In the genomic region with DNA sequence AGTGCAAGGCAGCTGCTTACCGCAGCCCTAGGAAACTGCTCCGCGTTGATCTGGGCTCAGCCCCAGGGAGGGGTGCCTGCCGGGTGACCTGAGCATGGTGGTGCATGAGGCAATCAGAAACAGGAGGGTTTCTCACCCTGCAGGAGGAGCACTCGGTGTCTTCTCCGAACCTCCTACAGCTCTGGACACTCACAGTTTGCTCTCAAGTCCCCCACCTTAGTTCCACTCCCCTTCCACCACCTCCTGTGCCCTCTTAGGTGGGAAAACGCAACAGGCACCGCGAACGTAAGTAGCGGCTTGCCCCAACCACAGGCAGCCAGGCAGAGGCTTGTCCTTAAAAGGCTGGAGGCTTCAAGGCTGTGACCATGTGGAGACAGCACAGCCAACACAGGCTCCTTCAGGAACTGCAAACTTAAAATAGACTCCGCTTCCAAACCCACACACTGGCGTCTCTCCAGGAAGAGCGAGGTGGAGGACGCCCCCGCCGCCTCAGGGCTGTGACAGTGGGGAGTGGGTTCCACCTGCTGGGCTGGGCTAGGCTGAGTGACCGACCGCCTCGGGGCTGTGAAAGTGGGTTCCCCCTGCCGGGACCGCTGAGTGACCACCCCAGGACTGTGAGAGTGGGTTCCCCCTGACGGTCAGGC, we compare ENCODE assay signal across 12 cellular contexts.
A peak's percentile ranks its signal among the peaks of the same experiment; 100 is the strongest.
DNase-seq lines count a peak whose midpoint lies in the region; ATAC-seq and TF ChIP-seq lines count a peak whose summit lies in the region.
"Had no signal": no experiment of that assay in that cellular context is flagged by ENCODE, and none has a peak within 500 bp of the region (broad histone marks: within the 10 kb centered on the region; RNA-seq: fewer than 3 reads in every experiment).

No MANE protein-coding gene starts in this region.

- no peak overlapping the region for H3K27ac Mint-ChIP-seq in endodermal cell
- H3K27ac Mint-ChIP-seq: activated CD8-positive, alpha-beta T cell treated with anti-CD3 and anti-CD28 coated beads, Interleukin-2, amount 10 ng/mL, durations not matched to agents 7 days and 5 days; activated naive CD8-positive, alpha-beta T cell had no signal

- no peak overlapping the region for H3K4me2 ChIP-seq in DND-41 (ENCODE audit: insufficient read depth, low read length)

- TF ChIP-seq CTCF in DND-41 (IDR thresholded peaks at IDR 0.05; ENCODE audit: borderline replicate concordance, extremely low read depth, low read length, poor library complexity, severe bottlenecking) (no peak), endodermal cell (conservative IDR thresholded peaks at IDR 0.05) (no peak)

- 21% methylated on average over 23 of the region's 23 CpGs for WGBS in right cardiac atrium
- WGBS in endodermal cell (ENCODE audit: insufficient coverage in 1 of 2, insufficient read length in 1 of 2), 2 experiments, result 92 to 97% methylated on average over 7 to 23 of the region's 23 CpGs

- peaks cover 25% of the 10 kb centered on the region for H3K36me3 Mint-ChIP-seq in endodermal cell (ENCODE audit: low read depth)

- H4K20me1 ChIP-seq in DND-41 (ENCODE audit: insufficient read depth, low read length), result no peaks in the 10 kb centered on the region

- H3K79me2 ChIP-seq in DND-41 (ENCODE audit: insufficient read depth, low read length), result no peaks in the 10 kb centered on the region

- no peak for DNase-seq in DND-41
- DNase-seq in brain pericyte (ENCODE audit: low read depth, low spot score), result peak; percentile 53
- DNase-seq in right cardiac atrium, result peak; percentile 53 to 68 (median 62)
- no peak for DNase-seq in endodermal cell
- DNase-seq: activated CD8-positive, alpha-beta T cell treated with anti-CD3 and anti-CD28 coated beads, Interleukin-2, amount 10 ng/mL, durations not matched to agents 7 days and 5 days; NCI-H146 had no signal

- H3K27me3 ChIP-seq in DND-41 (ENCODE audit: insufficient read depth, low read length, poor library complexity), result no peaks in the 10 kb centered on the region
- no peaks in the 10 kb centered on the region for H3K27me3 ChIP-seq in right cardiac atrium (ENCODE audit: control insufficient read depth, insufficient read depth)
- H3K27me3 ChIP-seq in rectal smooth muscle tissue (ENCODE audit: control insufficient read depth, insufficient read depth, low read length), result no peaks in the 10 kb centered on the region
- no peaks in the 10 kb centered on the region for H3K27me3 ChIP-seq in endodermal cell (ENCODE audit: control insufficient read depth, insufficient read depth, low read length, poor library complexity, severe bottlenecking)

- intact Hi-C loops in right cardiac atrium (cut with DNase I), result loop anchor here in 1 of 4 donors (10.0 kb wide), 1 partner anchor 729 kb away; no protein-coding TSS in a partner anchor

- H3K4me1 Mint-ChIP-seq in endodermal cell, result no peaks in the 10 kb centered on the region

- H3K4me1 ChIP-seq in DND-41 (ENCODE audit: insufficient read depth, low read length), result no peaks in the 10 kb centered on the region
- peaks cover 3% of the 10 kb centered on the region for H3K4me1 ChIP-seq in right cardiac atrium (ENCODE audit: control insufficient read depth, insufficient read depth, low read length)
- peaks cover 35% of the 10 kb centered on the region for H3K4me1 ChIP-seq in rectal smooth muscle tissue (ENCODE audit: control insufficient read depth, insufficient read depth, low read length)
- no peaks in the 10 kb centered on the region for H3K4me1 ChIP-seq in endodermal cell (ENCODE audit: control insufficient read depth, insufficient read depth, low read length)

- peak overlapping the region; percentile 39 for H3K27ac ChIP-seq in DND-41 (ENCODE audit: low read length)
- H3K27ac ChIP-seq in right cardiac atrium (ENCODE audit: low read length), result no peak overlapping the region
- H3K27ac ChIP-seq in rectal smooth muscle tissue (ENCODE audit: low read depth, low read length), result peak overlapping the region; percentile 83
- no peak overlapping the region for H3K27ac ChIP-seq in endodermal cell (ENCODE audit: low read depth, low read length)

- H3K9me3 ChIP-seq in DND-41 (ENCODE audit: insufficient read depth, low read length, severe bottlenecking) (no peaks in the 10 kb centered on the region), right cardiac atrium (ENCODE audit: control insufficient read depth, low read length) (no peaks in the 10 kb centered on the region), endodermal cell (ENCODE audit: control insufficient read depth, low read length) (no peaks in the 10 kb centered on the region)

- H3K36me3 ChIP-seq in DND-41 (ENCODE audit: insufficient read depth, low read length) (peaks cover 18% of the 10 kb centered on the region), rectal smooth muscle tissue (ENCODE audit: control insufficient read depth, insufficient read depth, low read length) (no peaks in the 10 kb centered on the region), endodermal cell (ENCODE audit: control insufficient read depth, insufficient read depth, low read length) (peaks cover 3% of the 10 kb centered on the region)

- no peak overlapping the region for H3K4me3 Mint-ChIP-seq in endodermal cell
- H3K4me3 Mint-ChIP-seq: activated CD8-positive, alpha-beta T cell treated with anti-CD3 and anti-CD28 coated beads, Interleukin-2, amount 10 ng/mL, durations not matched to agents 7 days and 5 days; activated naive CD8-positive, alpha-beta T cell had no signal

- no peak overlapping the region for H2AFZ ChIP-seq in DND-41 (ENCODE audit: low read depth, low read length)

- ATAC-seq in DND-41 (ENCODE audit: insufficient read depth, low read depth), result peak; percentile 27; the same call in 1 of the 3 replicates
- ATAC-seq in right cardiac atrium, result peak; percentile 67 to 72
- ATAC-seq in HG02981 (IDR thresholded peaks at IDR 0.05; ENCODE audit: unreplicated experiment), result no peak
- no peak for ATAC-seq in HG03196 (IDR thresholded peaks at IDR 0.05; ENCODE audit: unreplicated experiment)
- ATAC-seq in GM19463 (IDR thresholded peaks at IDR 0.05; ENCODE audit: unreplicated experiment), result no peak
- ATAC-seq: activated CD8-positive, alpha-beta T cell treated with anti-CD3 and anti-CD28 coated beads, Interleukin-2, amount 10 ng/mL, durations not matched to agents 7 days and 5 days had no signal

- H3K4me3 ChIP-seq in DND-41 (ENCODE audit: low read depth in 1 of 2, low read length in 2 of 2) (no peak overlapping the region), right cardiac atrium (ENCODE audit: low read length) (no peak overlapping the region), rectal smooth muscle tissue (ENCODE audit: low read length) (peak overlapping the region; percentile 37), endodermal cell (ENCODE audit: low read length) (no peak overlapping the region)

- no peaks in the 10 kb centered on the region for H3K27me3 Mint-ChIP-seq in endodermal cell (ENCODE audit: insufficient read depth)
- H3K27me3 Mint-ChIP-seq: activated naive CD8-positive, alpha-beta T cell had no signal

- H3K9ac ChIP-seq in DND-41 (ENCODE audit: low read depth, low read length) (no peak overlapping the region), rectal smooth muscle tissue (ENCODE audit: low read length) (no peak overlapping the region), endodermal cell (ENCODE audit: extremely low read depth, low read length, poor library complexity, severe bottlenecking) (no peak overlapping the region)

- no peaks in the 10 kb centered on the region for H3K9me3 Mint-ChIP-seq in endodermal cell
- H3K9me3 Mint-ChIP-seq: neural crest cell had no signal

Comparison
In these comparisons a context has a peak if more than half of its experiments do, and no peak if none do; other contexts are left out.
1. ATAC-seq: peak in DND-41 (single experiment) and right cardiac atrium (2 of 2); none in HG02981 (single experiment), HG03196 (single experiment) and GM19463 (single experiment).
2. DNase-seq: peak in brain pericyte (single experiment) and right cardiac atrium (3 of 3); none in DND-41 (single experiment) and endodermal cell (single experiment).
3. H3K27ac ChIP-seq: peak in DND-41 (single experiment) and rectal smooth muscle tissue (single experiment); none in right cardiac atrium (single experiment) and endodermal cell (single experiment).